ENCODE assay signal across 22 cellular contexts in the genomic region with DNA sequence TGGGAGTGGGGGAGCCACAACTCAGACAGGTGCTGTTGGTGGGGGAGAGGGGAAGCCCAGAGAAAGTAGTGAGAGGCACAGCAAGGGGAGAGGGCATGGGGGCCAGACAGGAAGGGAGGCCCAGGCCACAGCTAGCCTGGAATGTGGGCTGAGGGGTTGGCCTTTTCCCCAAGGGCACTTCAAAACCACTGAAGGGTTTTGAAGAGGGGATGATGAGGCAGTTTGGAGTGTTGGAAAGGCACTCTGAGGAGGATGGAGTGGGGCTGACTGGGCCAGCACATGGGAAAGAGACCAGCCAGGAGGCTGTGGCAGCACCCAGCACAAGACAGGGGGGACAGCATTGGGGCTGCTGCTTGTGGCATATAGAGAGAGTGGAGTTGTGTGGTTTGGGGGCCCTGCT. TPM values are rescaled to one million over a fixed set of nuclear protein-coding genes. Genes with fewer than 3 reads are reported as not detected.
DNase-seq lines count a peak whose midpoint lies in the region; ATAC-seq and TF ChIP-seq lines count a peak whose summit lies in the region.
"Had no signal": no experiment of that assay in that cellular context is flagged by ENCODE, and none has a peak within 500 bp of the region (broad histone marks: within the 10 kb centered on the region; RNA-seq: fewer than 3 reads in every experiment).

No MANE protein-coding gene starts in this region.

- peak; percentile 56 for DNase-seq in DMS53 (lab: John Stamatoyannopoulos, UW)
- DNase-seq in DMS53 treated with DMSO at 0.1 percent for 48 hours (lab: John Stamatoyannopoulos, UW; ENCODE audit: unreplicated experiment) = no peak
- peak; percentile 15 for DNase-seq in ACHN
- peak; percentile 23 for DNase-seq in astrocyte of the hippocampus (ENCODE audit: low read depth, low spot score)
- DNase-seq in osteoblast (ENCODE audit: insufficient read length, low spot score, missing footprints) = peak; percentile 51
- DNase-seq in NCI-H2171 treated with DMSO at 0.1 percent for 48 hours (lab: John Stamatoyannopoulos, UW) = no peak
- DNase-seq in breast epithelium (ENCODE audit: low spot score in 2 of 2) = no peak
- DNase-seq: Calu3, GM23248, MG63, NCI-H1694 treated with DMSO at 0.1 percent for 48 hours, NCI-H82, Peyer's patch, SJCRH30, T-cell had no signal

- TF ChIP-seq CTCF in osteoblast (IDR thresholded peaks at IDR 0.05; ENCODE audit: extremely low read depth, low read depth, low read length) (no peak), breast epithelium (IDR thresholded peaks at IDR 0.05) (no peak)

- no peak overlapping the region for H3K4me2 ChIP-seq in osteoblast (ENCODE audit: insufficient read depth, low read length)

- no peaks in the 10 kb centered on the region for H3K36me3 ChIP-seq in osteoblast (ENCODE audit: insufficient read depth, low read length)
- no peaks in the 10 kb centered on the region for H3K36me3 ChIP-seq in breast epithelium
- H3K36me3 ChIP-seq: HAP-1, MG63, Peyer's patch, SJCRH30 had no signal

- H3K4me1 ChIP-seq in osteoblast (ENCODE audit: insufficient read depth, low read length) (no peaks in the 10 kb centered on the region), breast epithelium (peaks cover 6 to 7% of the 10 kb centered on the region in 2 donors)
- H3K4me1 ChIP-seq: HAP-1, SJCRH30 had no signal

- H2AFZ ChIP-seq in osteoblast (ENCODE audit: low read length) = no peak overlapping the region
- H2AFZ ChIP-seq: GM23248 had no signal

- H3K27me3 ChIP-seq in osteoblast (ENCODE audit: insufficient read depth, low read length) (peaks cover 67% of the 10 kb centered on the region), breast epithelium (peaks cover 18 to 20% of the 10 kb centered on the region in 2 donors)
- H3K27me3 ChIP-seq: SJCRH30 had no signal

- no peak for ATAC-seq in GM21381 (IDR thresholded peaks at IDR 0.05; ENCODE audit: unreplicated experiment)
- ATAC-seq: K562, T-cell had no signal

- H3K9me3 ChIP-seq in osteoblast (ENCODE audit: low read depth, low read length) = no peaks in the 10 kb centered on the region
- no peaks in the 10 kb centered on the region for H3K9me3 ChIP-seq in breast epithelium
- H3K9me3 ChIP-seq: HAP-1, MG63, Peyer's patch, SJCRH30 had no signal

- intact Hi-C loops in breast epithelium (cut with DNase I; ENCODE audit: low total_unique reads) = loop anchor here (10.0 kb wide), 1 partner anchor 165 kb away; no protein-coding TSS in a partner anchor

- no peaks in the 10 kb centered on the region for H4K20me1 ChIP-seq in osteoblast (ENCODE audit: insufficient read depth, low read length)

- in situ Hi-C loops in ACHN (cut with HindIII; ENCODE audit: low pct_ligation_motif_present, low pct_unique_long_range_greater_than_20kb, low sequenced_read_pairs) = no loop called here

- H3K27ac ChIP-seq in osteoblast (ENCODE audit: low read depth, low read length) = no peak overlapping the region
- H3K27ac ChIP-seq in breast epithelium = no peak overlapping the region
- H3K27ac ChIP-seq: 22Rv1, C4-2B, GM23248, Peyer's patch, SJCRH30 had no signal

- H3K4me3 ChIP-seq in osteoblast (ENCODE audit: insufficient read depth, low read length) (no peak overlapping the region), breast epithelium (no peak overlapping the region)
- H3K4me3 ChIP-seq: GM23248, HAP-1, K562, MG63, Peyer's patch, SJCRH30 had no signal

- TF ChIP-seq POLR2A in breast epithelium (IDR thresholded peaks at IDR 0.05) = no peak

- H3K79me2 ChIP-seq in osteoblast (ENCODE audit: insufficient read depth, low read length) = no peaks in the 10 kb centered on the region

RNA-seq across cellular contexts. Expression of a gene that starts 3.8 kb away (rescaled TPM):
- total RNA-seq in osteoblast (0.29 and 0.36 TPM in 2 replicates), breast epithelium (1 to 10 TPM in 1 of 3 donors, under 1 TPM in 1, not detected in 1; 0.66 to 1.8 TPM)
- total RNA-seq: Calu3; CD8-positive, alpha-beta memory T cell; LHCN-M2; Peyer's patch; SJCRH30 had no signal

Comparison
In these comparisons a context has a peak if more than half of its experiments do, and no peak if none do; other contexts are left out.
1. DNase-seq: peak in DMS53 (single experiment), ACHN (single experiment), astrocyte of the hippocampus (single experiment) and osteoblast (single experiment); none in DMS53 treated with DMSO at 0.1 percent for 48 hours (single experiment), NCI-H2171 treated with DMSO at 0.1 percent for 48 hours (single experiment) and breast epithelium (0 of 2).